ENCODE assay signal across 26 cellular contexts in genomic region chr5:149473441-149473840, GRCh38.
"Had no signal": no experiment of that assay in that cellular context is flagged by ENCODE, and none has a peak within 500 bp of the region (broad histone marks: within the 10 kb centered on the region; RNA-seq: fewer than 3 reads in every experiment).

No MANE protein-coding gene starts in this region.

- H3K4me3 Mint-ChIP-seq: activated CD4-positive, alpha-beta T cell treated with anti-CD3 and anti-CD28 coated beads, Interleukin-2, amount 10 ng/mL, durations not matched to agents 7 days and 5 days; activated CD8-positive, alpha-beta memory T cell treated with anti-CD3 and anti-CD28 coated beads, Interleukin-2, amount 10 ng/mL, durations not matched to agents 7 days and 5 days; activated CD8-positive, alpha-beta T cell treated with anti-CD3 and anti-CD28 coated beads for 36 hours; activated naive CD4-positive, alpha-beta T cell treated with anti-CD3 and anti-CD28 coated beads, Interleukin-2, amount 50 U/mL, for 24 hours; activated T-helper 1 cell treated with anti-CD3 and anti-CD28 coated beads, Interleukin-12 subunit alpha, Interleukin-12 subunit beta, Interleukin-2, Interleukin-4 antibody, amounts not matched to agents 30 ng/mL and 10 ng/mL and 1 ng/mL, durations not matched to agents 14 hours and 24 hours and 36 hours; mesothelial cell of epicardium; naive thymus-derived CD8-positive, alpha-beta T cell; stimulated activated naive CD8-positive, alpha-beta T cell treated with anti-CD3 and anti-CD28 coated beads, Interleukin-15, Interleukin-2, amounts not matched to agents 100 ng/mL and 50 ng/mL, for 24 hours; T-cell; T-helper 2 cell treated with Interferon-gamma antibody and Interleukin-4, amounts not matched to agents 5 μg/mL and 100 μg/mL, for 36 hours had no signal

- H3K4me3 ChIP-seq: lung, prostate gland, right atrium auricular region, tibial artery had no signal

- H3K9me3 ChIP-seq: prostate gland, right atrium auricular region, tibial artery had no signal

- H3K4me1 Mint-ChIP-seq: activated CD4-positive, alpha-beta T cell treated with anti-CD3 and anti-CD28 coated beads, Interleukin-2, amount 10 ng/mL, durations not matched to agents 7 days and 5 days; activated CD8-positive, alpha-beta memory T cell treated with anti-CD3 and anti-CD28 coated beads, Interleukin-2, amount 10 ng/mL, durations not matched to agents 7 days and 5 days; activated naive CD4-positive, alpha-beta T cell treated with anti-CD3 and anti-CD28 coated beads, Interleukin-2, amount 50 U/mL, for 24 hours; naive thymus-derived CD8-positive, alpha-beta T cell; T-cell had no signal

- H3K36me3 Mint-ChIP-seq: activated CD8-positive, alpha-beta memory T cell treated with anti-CD3 and anti-CD28 coated beads, Interleukin-2, amount 10 ng/mL, durations not matched to agents 7 days and 5 days; activated naive CD4-positive, alpha-beta T cell treated with anti-CD3 and anti-CD28 coated beads, Interleukin-2, amount 50 U/mL, for 24 hours; mesothelial cell of epicardium; naive thymus-derived CD8-positive, alpha-beta T cell; T-cell had no signal

- H3K36me3 ChIP-seq: brain microvascular endothelial cell, prostate gland, right atrium auricular region, tibial artery had no signal

- H3K27ac ChIP-seq: brain microvascular endothelial cell, right atrium auricular region, tibial artery, VCaP had no signal

- H3K27me3 ChIP-seq: brain microvascular endothelial cell, right atrium auricular region, tibial artery had no signal

- H3K9me3 Mint-ChIP-seq: activated CD4-positive, alpha-beta T cell treated with anti-CD3 and anti-CD28 coated beads, Interleukin-2, amount 10 ng/mL, durations not matched to agents 7 days and 5 days; activated CD8-positive, alpha-beta T cell treated with anti-CD3 and anti-CD28 coated beads for 36 hours; activated naive CD4-positive, alpha-beta T cell treated with anti-CD3 and anti-CD28 coated beads, Interleukin-2, amount 50 U/mL, for 24 hours; activated T-helper 1 cell treated with anti-CD3 and anti-CD28 coated beads, Interleukin-12 subunit alpha, Interleukin-12 subunit beta, Interleukin-2, Interleukin-4 antibody, amounts not matched to agents 30 ng/mL and 10 ng/mL and 1 ng/mL, durations not matched to agents 14 hours and 24 hours and 36 hours; mesothelial cell of epicardium; naive thymus-derived CD8-positive, alpha-beta T cell; stimulated activated naive CD8-positive, alpha-beta T cell treated with anti-CD3 and anti-CD28 coated beads, Interleukin-15, Interleukin-2, amounts not matched to agents 100 ng/mL and 50 ng/mL, for 24 hours; T-cell; T-helper 2 cell treated with Interferon-gamma antibody and Interleukin-4, amounts not matched to agents 5 μg/mL and 100 μg/mL, for 36 hours had no signal

- H3K27ac Mint-ChIP-seq: activated CD4-positive, alpha-beta T cell treated with anti-CD3 and anti-CD28 coated beads, Interleukin-2, amount 10 ng/mL, durations not matched to agents 7 days and 5 days; activated CD8-positive, alpha-beta memory T cell treated with anti-CD3 and anti-CD28 coated beads, Interleukin-2, amount 10 ng/mL, durations not matched to agents 7 days and 5 days; activated CD8-positive, alpha-beta T cell treated with anti-CD3 and anti-CD28 coated beads for 36 hours; activated naive CD4-positive, alpha-beta T cell treated with anti-CD3 and anti-CD28 coated beads, Interleukin-2, amount 50 U/mL, for 24 hours; activated T-helper 1 cell treated with anti-CD3 and anti-CD28 coated beads, Interleukin-12 subunit alpha, Interleukin-12 subunit beta, Interleukin-2, Interleukin-4 antibody, amounts not matched to agents 30 ng/mL and 10 ng/mL and 1 ng/mL, durations not matched to agents 14 hours and 24 hours and 36 hours; mesothelial cell of epicardium; naive thymus-derived CD8-positive, alpha-beta T cell; stimulated activated naive CD8-positive, alpha-beta T cell treated with anti-CD3 and anti-CD28 coated beads, Interleukin-15, Interleukin-2, amounts not matched to agents 100 ng/mL and 50 ng/mL, for 24 hours; T-cell; T-helper 2 cell treated with Interferon-gamma antibody and Interleukin-4, amounts not matched to agents 5 μg/mL and 100 μg/mL, for 36 hours had no signal

- DNase-seq: activated CD4-positive, alpha-beta T cell treated with anti-CD3 and anti-CD28 coated beads, Interleukin-2, amount 10 ng/mL, durations not matched to agents 7 days and 5 days; activated CD4-positive, CD25-positive, alpha-beta regulatory T cell treated with anti-CD3 and anti-CD28 coated beads, Interleukin-2, amount 50 U/mL, for 72 hours; activated CD8-positive, alpha-beta memory T cell treated with anti-CD3 and anti-CD28 coated beads, Interleukin-2, amount 10 ng/mL, durations not matched to agents 7 days and 5 days; activated CD8-positive, alpha-beta T cell treated with anti-CD3 and anti-CD28 coated beads for 36 hours; activated gamma-delta T cell; anterior cingulate cortex; brain microvascular endothelial cell; central memory CD4-positive, alpha-beta T cell; dermis blood vessel endothelial cell; effector CD8-positive, alpha-beta T cell; hypothalamus; naive thymus-derived CD8-positive, alpha-beta T cell; stimulated activated CD4-positive, alpha-beta T cell treated with anti-CD3 and anti-CD28 coated beads, Interleukin-12 subunit alpha, Interleukin-12 subunit beta, amount 100 ng/mL, for 4 hours; stimulated activated CD4-positive, alpha-beta T cell treated with anti-CD3 and anti-CD28 coated beads, Interleukin-4, amount 100 ng/mL, for 4 hours; substantia nigra; T-cell had no signal

- H3K27me3 Mint-ChIP-seq: activated CD4-positive, alpha-beta T cell treated with anti-CD3 and anti-CD28 coated beads, Interleukin-2, amount 10 ng/mL, durations not matched to agents 7 days and 5 days; activated CD8-positive, alpha-beta T cell treated with anti-CD3 and anti-CD28 coated beads for 36 hours; activated naive CD4-positive, alpha-beta T cell treated with anti-CD3 and anti-CD28 coated beads, Interleukin-2, amount 50 U/mL, for 24 hours had no signal
